In the genomic region with DNA sequence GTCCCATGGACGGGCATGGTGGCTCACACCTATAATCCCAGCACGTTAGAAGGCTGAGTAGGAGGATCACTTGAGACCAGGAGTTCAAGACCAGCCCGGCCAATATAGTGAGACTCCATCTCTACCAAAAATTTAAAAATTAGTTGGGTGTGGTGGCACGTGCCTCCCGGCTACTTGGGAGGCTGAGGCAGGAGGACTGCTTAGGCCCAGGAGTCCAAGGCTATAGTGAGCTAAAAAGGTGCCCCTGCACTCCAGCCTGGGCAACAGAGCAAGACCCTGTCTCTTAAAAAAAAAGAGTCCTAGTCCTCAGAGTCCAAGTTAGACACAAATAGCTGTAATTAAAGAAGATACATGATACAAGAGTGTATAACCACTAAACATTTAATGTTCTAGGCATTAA, we compare ENCODE assay signal across 26 cellular contexts.
"Had no signal": no experiment of that assay in that cellular context is flagged by ENCODE, and none has a peak within 500 bp of the region (broad histone marks: within the 10 kb centered on the region; RNA-seq: fewer than 3 reads in every experiment).

No MANE protein-coding gene starts in this region.

- H3K4me3 ChIP-seq: hepatocyte, left ventricle myocardium inferior, lung, mucosa of descending colon, pancreas, prostate gland, sigmoid colon, spleen, tibial nerve, uterus had no signal

- H3K4me1 ChIP-seq: prostate gland, uterus had no signal

- H3K4me3 Mint-ChIP-seq: naive thymus-derived CD4-positive, alpha-beta T cell; natural killer cell treated with Interleukin-12 subunit alpha and Interleukin-12 subunit beta and Interleukin-15 and Interleukin-18, amount 100 ng/mL, for 72 hours; neural crest cell; stimulated activated effector memory CD8-positive, alpha-beta T cell treated with anti-CD3 and anti-CD28 coated beads, Interleukin-12 subunit alpha, Interleukin-12 subunit beta, amount 100 ng/mL, for 72 hours; stimulated activated naive CD8-positive, alpha-beta T cell treated with anti-CD3 and anti-CD28 coated beads, Interleukin-15, amount 100 ng/mL, for 72 hours; type B pancreatic cell had no signal

- H2AFZ ChIP-seq: hepatocyte had no signal

- H3K4me2 ChIP-seq: hepatocyte had no signal

- H3K27me3 ChIP-seq: hepatocyte, pancreas, sigmoid colon, spleen, tibial nerve, uterus had no signal

- H3K27ac Mint-ChIP-seq: naive thymus-derived CD4-positive, alpha-beta T cell; natural killer cell treated with Interleukin-12 subunit alpha and Interleukin-12 subunit beta and Interleukin-15 and Interleukin-18, amount 100 ng/mL, for 72 hours; stimulated activated effector memory CD8-positive, alpha-beta T cell treated with anti-CD3 and anti-CD28 coated beads, Interleukin-12 subunit alpha, Interleukin-12 subunit beta, amount 100 ng/mL, for 72 hours; type B pancreatic cell had no signal

- H3K27ac ChIP-seq: hepatocyte, left ventricle myocardium inferior, pancreas, prostate gland, sigmoid colon, spleen, tibial nerve, uterus had no signal

- H3K9me3 ChIP-seq: left ventricle myocardium inferior, mucosa of descending colon, pancreas, prostate gland, sigmoid colon, spleen, tibial nerve, uterus had no signal

- H3K36me3 ChIP-seq: left ventricle myocardium inferior, pancreas, prostate gland, sigmoid colon, tibial nerve, uterus had no signal

- H3K27me3 Mint-ChIP-seq: naive thymus-derived CD4-positive, alpha-beta T cell; natural killer cell treated with Interleukin-12 subunit alpha and Interleukin-12 subunit beta and Interleukin-15 and Interleukin-18, amount 100 ng/mL, for 72 hours; stimulated activated naive CD8-positive, alpha-beta T cell treated with anti-CD3 and anti-CD28 coated beads, Interleukin-15, amount 100 ng/mL, for 72 hours; type B pancreatic cell had no signal

- ATAC-seq: mucosa of descending colon; naive thymus-derived CD4-positive, alpha-beta T cell; natural killer cell treated with Interleukin-12 subunit alpha and Interleukin-12 subunit beta and Interleukin-15 and Interleukin-18, amount 100 ng/mL, for 72 hours; pancreas; right cardiac atrium; stimulated activated effector memory CD8-positive, alpha-beta T cell treated with anti-CD3 and anti-CD28 coated beads, Interleukin-12 subunit alpha, Interleukin-12 subunit beta, amount 100 ng/mL, for 72 hours; stimulated activated naive CD8-positive, alpha-beta T cell treated with anti-CD3 and anti-CD28 coated beads, Interleukin-15, amount 100 ng/mL, for 72 hours had no signal

- H3K9me3 Mint-ChIP-seq: naive thymus-derived CD4-positive, alpha-beta T cell; natural killer cell treated with Interleukin-12 subunit alpha and Interleukin-12 subunit beta and Interleukin-15 and Interleukin-18, amount 100 ng/mL, for 72 hours; neural crest cell; stimulated activated effector memory CD8-positive, alpha-beta T cell treated with anti-CD3 and anti-CD28 coated beads, Interleukin-12 subunit alpha, Interleukin-12 subunit beta, amount 100 ng/mL, for 72 hours; stimulated activated naive CD8-positive, alpha-beta T cell treated with anti-CD3 and anti-CD28 coated beads, Interleukin-15, amount 100 ng/mL, for 72 hours; type B pancreatic cell had no signal

- DNase-seq: islet precursor cell; left ventricle myocardium inferior; midbrain; mucosa of descending colon; naive thymus-derived CD4-positive, alpha-beta T cell; nucleus accumbens; pancreas; posterior cingulate gyrus; retina; right cardiac atrium; sigmoid colon; small intestine; spleen; stimulated activated CD4-positive, alpha-beta T cell treated with anti-CD3 and anti-CD28 coated beads, Interleukin-4, amount 100 ng/mL, for 24 hours; stimulated activated naive CD4-positive, alpha-beta T cell treated with Interleukin-2 at 50 U/mL for 16 hours; stimulated activated naive CD8-positive, alpha-beta T cell treated with anti-CD3 and anti-CD28 coated beads, Interleukin-15, amount 100 ng/mL, for 72 hours; substantia nigra; uterus had no signal

- FAIRE-seq: pancreas, small intestine had no signal
